In the genomic region with DNA sequence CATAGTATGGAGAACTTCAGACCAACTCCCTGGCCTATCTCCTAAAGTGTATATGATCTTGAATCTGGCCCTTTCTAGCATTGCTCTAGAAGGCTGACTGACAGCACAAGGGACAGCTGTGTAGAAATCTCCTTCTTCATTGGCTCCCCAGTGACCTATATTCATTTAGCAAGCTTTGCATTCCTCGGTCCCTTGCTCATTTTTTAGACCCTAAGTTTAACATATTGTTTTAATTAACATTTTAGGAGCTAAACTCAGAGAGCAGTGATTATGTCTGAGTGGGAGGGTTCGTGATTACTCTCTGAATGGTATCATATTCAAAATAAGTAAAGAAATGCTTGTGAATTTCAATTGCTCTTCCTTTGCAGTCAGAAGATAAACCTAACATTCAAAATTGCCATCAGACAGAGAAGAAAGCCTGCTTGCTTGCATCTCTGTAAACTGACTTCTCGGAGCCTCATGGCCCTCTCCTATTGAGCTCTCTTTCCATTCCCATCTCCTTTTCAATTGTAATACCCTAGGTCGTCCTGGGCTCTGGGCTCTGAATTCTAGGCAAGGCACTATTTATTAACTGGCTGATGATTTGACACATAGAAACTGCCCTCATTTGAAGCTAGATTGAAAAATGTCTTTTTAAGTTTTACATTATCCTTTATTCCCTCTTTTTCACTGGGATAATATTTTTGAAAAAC, we compare ENCODE assay signal across 19 cellular contexts.
"Had no signal": no experiment of that assay in that cellular context is flagged by ENCODE, and none has a peak within 500 bp of the region (broad histone marks: within the 10 kb centered on the region; RNA-seq: fewer than 3 reads in every experiment).

No MANE protein-coding gene starts in this region.

- ATAC-seq: gastroesophageal sphincter; heart left ventricle; left ventricle myocardium superior; natural killer cell; stimulated activated naive CD8-positive, alpha-beta T cell treated with anti-CD3 and anti-CD28 coated beads, Interleukin-15, amount 100 ng/mL, for 72 hours; T-cell had no signal

- H3K4me1 ChIP-seq: gastroesophageal sphincter, tibial artery had no signal

- H3K4me3 ChIP-seq: coronary artery, gastroesophageal sphincter, heart left ventricle, tibial artery had no signal

- H3K27me3 ChIP-seq: gastroesophageal sphincter, heart left ventricle, tibial artery had no signal

- H3K27ac ChIP-seq: coronary artery, gastroesophageal sphincter, heart left ventricle, tibial artery, WERI-Rb-1 had no signal

- DNase-seq: activated CD8-positive, alpha-beta memory T cell treated with anti-CD3 and anti-CD28 coated beads for 24 hours; activated CD8-positive, alpha-beta memory T cell treated with anti-CD3 and anti-CD28 coated beads, Interleukin-2, amount 50 U/mL, for 4 hours; activated naive CD4-positive, alpha-beta T cell treated with Interleukin-2 at 50 U/mL for 16 hours; activated naive CD8-positive, alpha-beta T cell treated with anti-CD3 and anti-CD28 coated beads for 36 hours; activated T-cell treated with anti-CD3 and anti-CD28 coated beads, Interleukin-2, amount 50 U/mL, for 48 hours; amygdala; cerebellar nuclear complex; heart left ventricle; left ventricle myocardium superior; mammary epithelial cell; midbrain; natural killer cell; stimulated activated CD4-positive, alpha-beta T cell treated with anti-CD3 and anti-CD28 coated beads, Interleukin-4, amount 100 ng/mL, for 24 hours; stimulated activated naive CD8-positive, alpha-beta T cell treated with anti-CD3 and anti-CD28 coated beads, Interleukin-15, amount 100 ng/mL, for 72 hours; T-cell; tibial artery; WERI-Rb-1 had no signal

- H3K36me3 ChIP-seq: gastroesophageal sphincter, heart left ventricle, tibial artery, WERI-Rb-1 had no signal

- H3K9me3 ChIP-seq: gastroesophageal sphincter, heart left ventricle, tibial artery had no signal
